ENCODE assay signal across 20 cellular contexts in genomic region chr21:46442938-46443337, GRCh38. TPM values are rescaled to one million over a fixed set of nuclear protein-coding genes. Genes with fewer than 3 reads are reported as not detected.
DNase-seq lines count a peak whose midpoint lies in the region; ATAC-seq and TF ChIP-seq lines count a peak whose summit lies in the region.
"Had no signal": no experiment of that assay in that cellular context is flagged by ENCODE, and none has a peak within 500 bp of the region (broad histone marks: within the 10 kb centered on the region; RNA-seq: fewer than 3 reads in every experiment).

No MANE protein-coding gene starts in this region.

- H3K4me1 Mint-ChIP-seq in activated T-cell treated with anti-CD3 and anti-CD28 coated beads, Interleukin-2, amount 50 U/mL, for 24 hours (ENCODE audit: low read depth) = peaks cover 7% of the 10 kb centered on the region
- no peaks in the 10 kb centered on the region for H3K4me1 Mint-ChIP-seq in activated T-cell treated with anti-CD3 and anti-CD28 coated beads, Interleukin-2, amount 50 U/mL, for 4 hours (ENCODE audit: low read depth)
- no peaks in the 10 kb centered on the region for H3K4me1 Mint-ChIP-seq in endodermal cell
- H3K4me1 Mint-ChIP-seq in activated T-helper 2 cell treated with anti-CD3 and anti-CD28 coated beads, Interferon-gamma antibody, Interleukin-2, Interleukin-4, amounts not matched to agents 10 μg/mL and 5 μg/mL and 100 μg/mL, durations not matched to agents 14 hours and 24 hours and 36 hours (ENCODE audit: low read depth) = peaks cover 6% of the 10 kb centered on the region
- H3K4me1 Mint-ChIP-seq: brain had no signal

- DNase-seq in activated T-cell treated with anti-CD3 and anti-CD28 coated beads, Interleukin-2, amount 50 U/mL, for 24 hours = no peak
- no peak for DNase-seq in activated T-cell treated with anti-CD3 and anti-CD28 coated beads, Interleukin-2, amount 50 U/mL, for 4 hours
- DNase-seq in OCI-M1 (lab: John Stamatoyannopoulos, UW) (peak; percentile 18), endodermal cell (no peak), nucleus accumbens (lab: John Stamatoyannopoulos, UW) (peak in 32 of 56 donors; percentile 6 to 87 (median 32)), ACHN (no peak), NCI-H2227 (lab: John Stamatoyannopoulos, UW; ENCODE audit: unreplicated experiment) (no peak)
- no peak for DNase-seq in activated T-helper 2 cell treated with anti-CD3 and anti-CD28 coated beads, Interferon-gamma antibody, Interleukin-2, Interleukin-4, amounts not matched to agents 10 μg/mL and 5 μg/mL and 100 μg/mL, durations not matched to agents 14 hours and 24 hours and 36 hours (ENCODE audit: low spot score)
- DNase-seq: activated CD4-positive, alpha-beta T cell treated with anti-CD3 and anti-CD28 coated beads for 1 hour; activated CD8-positive, alpha-beta memory T cell treated with anti-CD3 and anti-CD28 coated beads, Interleukin-2, amount 50 U/mL, for 4 hours; activated naive CD4-positive, alpha-beta T cell treated with anti-CD3 and anti-CD28 coated beads for 36 hours; CD4-positive, CD25-positive, alpha-beta regulatory T cell; DMS79; mesendoderm; NCI-H2029; NCI-H510A treated with DMSO at 0.1 percent for 48 hours; right cardiac atrium had no signal

- intact Hi-C loops in activated T-helper 2 cell treated with anti-CD3 and anti-CD28 coated beads, Interferon-gamma antibody, Interleukin-2, Interleukin-4, amounts not matched to agents 10 μg/mL and 5 μg/mL and 100 μg/mL, durations not matched to agents 14 hours and 24 hours and 36 hours (cut with micrococcal nuclease) = no loop called here

- ATAC-seq in activated T-cell treated with anti-CD3 and anti-CD28 coated beads, Interleukin-2, amount 50 U/mL, for 4 hours = no peak
- ATAC-seq: HCT116 had no signal

- TF ChIP-seq CTCF in endodermal cell (conservative IDR thresholded peaks at IDR 0.05) = no peak

- H3K4me1 ChIP-seq in endodermal cell (ENCODE audit: control insufficient read depth, insufficient read depth, low read length) = no peaks in the 10 kb centered on the region

- no peaks in the 10 kb centered on the region for H3K27me3 ChIP-seq in endodermal cell (ENCODE audit: control insufficient read depth, insufficient read depth, low read length, poor library complexity, severe bottlenecking)
- H3K27me3 ChIP-seq: esophagus muscularis mucosa had no signal

- no peak overlapping the region for H3K4me3 ChIP-seq in endodermal cell (ENCODE audit: low read length)
- H3K4me3 ChIP-seq: esophagus muscularis mucosa had no signal

- 93 to 95% methylated on average over 12 to 15 of the region's 15 CpGs for WGBS in endodermal cell (ENCODE audit: insufficient coverage in 1 of 2, insufficient read length in 1 of 2), 2 experiments

- H3K27me3 Mint-ChIP-seq in activated T-cell treated with anti-CD3 and anti-CD28 coated beads, Interleukin-2, amount 50 U/mL, for 24 hours = no peaks in the 10 kb centered on the region
- no peaks in the 10 kb centered on the region for H3K27me3 Mint-ChIP-seq in activated T-cell treated with anti-CD3 and anti-CD28 coated beads, Interleukin-2, amount 50 U/mL, for 4 hours (ENCODE audit: low read depth)
- no peaks in the 10 kb centered on the region for H3K27me3 Mint-ChIP-seq in endodermal cell (ENCODE audit: insufficient read depth)
- no peaks in the 10 kb centered on the region for H3K27me3 Mint-ChIP-seq in activated T-helper 2 cell treated with anti-CD3 and anti-CD28 coated beads, Interferon-gamma antibody, Interleukin-2, Interleukin-4, amounts not matched to agents 10 μg/mL and 5 μg/mL and 100 μg/mL, durations not matched to agents 14 hours and 24 hours and 36 hours (ENCODE audit: low read depth)
- H3K27me3 Mint-ChIP-seq: brain; CD4-positive, CD25-positive, alpha-beta regulatory T cell had no signal

- H3K27ac ChIP-seq in endodermal cell (ENCODE audit: low read depth, low read length) = peak overlapping the region; percentile 12
- H3K27ac ChIP-seq: esophagus muscularis mucosa had no signal

- H3K9me3 Mint-ChIP-seq in activated T-cell treated with anti-CD3 and anti-CD28 coated beads, Interleukin-2, amount 50 U/mL, for 24 hours = no peaks in the 10 kb centered on the region
- no peaks in the 10 kb centered on the region for H3K9me3 Mint-ChIP-seq in activated T-cell treated with anti-CD3 and anti-CD28 coated beads, Interleukin-2, amount 50 U/mL, for 4 hours
- peaks cover 16% of the 10 kb centered on the region for H3K9me3 Mint-ChIP-seq in endodermal cell
- peaks cover 5% of the 10 kb centered on the region for H3K9me3 Mint-ChIP-seq in activated T-helper 2 cell treated with anti-CD3 and anti-CD28 coated beads, Interferon-gamma antibody, Interleukin-2, Interleukin-4, amounts not matched to agents 10 μg/mL and 5 μg/mL and 100 μg/mL, durations not matched to agents 14 hours and 24 hours and 36 hours
- H3K9me3 Mint-ChIP-seq: activated naive CD4-positive, alpha-beta T cell treated with anti-CD3 and anti-CD28 coated beads for 36 hours had no signal

- H3K9ac ChIP-seq in endodermal cell (ENCODE audit: extremely low read depth, low read length, poor library complexity, severe bottlenecking) = no peak overlapping the region

- peak overlapping the region; percentile 50 for H3K27ac Mint-ChIP-seq in activated T-cell treated with anti-CD3 and anti-CD28 coated beads, Interleukin-2, amount 50 U/mL, for 24 hours
- peak overlapping the region; percentile 26 for H3K27ac Mint-ChIP-seq in endodermal cell
- no peak overlapping the region for H3K27ac Mint-ChIP-seq in activated T-helper 2 cell treated with anti-CD3 and anti-CD28 coated beads, Interferon-gamma antibody, Interleukin-2, Interleukin-4, amounts not matched to agents 10 μg/mL and 5 μg/mL and 100 μg/mL, durations not matched to agents 14 hours and 24 hours and 36 hours
- H3K27ac Mint-ChIP-seq: activated naive CD4-positive, alpha-beta T cell treated with anti-CD3 and anti-CD28 coated beads for 36 hours had no signal

- H3K4me3 Mint-ChIP-seq in activated T-cell treated with anti-CD3 and anti-CD28 coated beads, Interleukin-2, amount 50 U/mL, for 24 hours = no peak overlapping the region
- no peak overlapping the region for H3K4me3 Mint-ChIP-seq in activated T-cell treated with anti-CD3 and anti-CD28 coated beads, Interleukin-2, amount 50 U/mL, for 4 hours
- no peak overlapping the region for H3K4me3 Mint-ChIP-seq in endodermal cell
- no peak overlapping the region for H3K4me3 Mint-ChIP-seq in activated T-helper 2 cell treated with anti-CD3 and anti-CD28 coated beads, Interferon-gamma antibody, Interleukin-2, Interleukin-4, amounts not matched to agents 10 μg/mL and 5 μg/mL and 100 μg/mL, durations not matched to agents 14 hours and 24 hours and 36 hours (ENCODE audit: low read depth)
- H3K4me3 Mint-ChIP-seq: activated naive CD4-positive, alpha-beta T cell treated with anti-CD3 and anti-CD28 coated beads for 36 hours; brain; CD4-positive, CD25-positive, alpha-beta regulatory T cell had no signal

- in situ Hi-C loops in ACHN (cut with HindIII; ENCODE audit: low pct_ligation_motif_present, low pct_unique_long_range_greater_than_20kb, low sequenced_read_pairs) = no loop called here

- H3K36me3 Mint-ChIP-seq in activated T-cell treated with anti-CD3 and anti-CD28 coated beads, Interleukin-2, amount 50 U/mL, for 24 hours (ENCODE audit: low read depth) = peaks cover 90% of the 10 kb centered on the region
- peaks cover 33% of the 10 kb centered on the region for H3K36me3 Mint-ChIP-seq in activated T-cell treated with anti-CD3 and anti-CD28 coated beads, Interleukin-2, amount 50 U/mL, for 4 hours (ENCODE audit: insufficient read depth)
- H3K36me3 Mint-ChIP-seq in endodermal cell (ENCODE audit: low read depth) = peaks cover 78% of the 10 kb centered on the region
- H3K36me3 Mint-ChIP-seq in activated T-helper 2 cell treated with anti-CD3 and anti-CD28 coated beads, Interferon-gamma antibody, Interleukin-2, Interleukin-4, amounts not matched to agents 10 μg/mL and 5 μg/mL and 100 μg/mL, durations not matched to agents 14 hours and 24 hours and 36 hours (ENCODE audit: low read depth) = peaks cover 73% of the 10 kb centered on the region

- H3K9me3 ChIP-seq in endodermal cell (ENCODE audit: control insufficient read depth, low read length) = peaks cover 6% of the 10 kb centered on the region
- H3K9me3 ChIP-seq: esophagus muscularis mucosa had no signal

- peaks cover 89% of the 10 kb centered on the region for H3K36me3 ChIP-seq in endodermal cell (ENCODE audit: control insufficient read depth, insufficient read depth, low read length)

RNA-seq across cellular contexts. Expression of gene DIP2A, which starts 15.8 kb away (rescaled TPM):
- total RNA-seq in activated T-cell treated with anti-CD3 and anti-CD28 coated beads, Interleukin-2, amount 50 U/mL, for 4 hours = 10 to 100 TPM; 17.8 to 19.5 (median 18.9) TPM
- 10 to 100 TPM; 51.0 to 52.2 TPM for total RNA-seq in endodermal cell
- polyA plus RNA-seq in endodermal cell (2013, experiment 1 of 2) = 41.5 TPM
- polyA plus RNA-seq in endodermal cell (2013, experiment 2 of 2) = 38.8 TPM
- total RNA-seq in activated T-helper 2 cell treated with anti-CD3 and anti-CD28 coated beads, Interferon-gamma antibody, Interleukin-2, Interleukin-4, amounts not matched to agents 10 μg/mL and 5 μg/mL and 100 μg/mL, durations not matched to agents 14 hours and 24 hours and 36 hours = 36.1 and 37.5 TPM in 2 replicates

Comparison
In these comparisons a context has a peak if more than half of its experiments do, and no peak if none do; other contexts are left out.
1. DNase-seq: peak in OCI-M1 (single experiment) and nucleus accumbens (32 of 56); none in activated T-cell treated with anti-CD3 and anti-CD28 coated beads, Interleukin-2, amount 50 U/mL, for 24 hours (single experiment), activated T-cell treated with anti-CD3 and anti-CD28 coated beads, Interleukin-2, amount 50 U/mL, for 4 hours (single experiment), endodermal cell (single experiment), ACHN (single experiment), activated T-helper 2 cell treated with anti-CD3 and anti-CD28 coated beads, Interferon-gamma antibody, Interleukin-2, Interleukin-4, amounts not matched to agents 10 μg/mL and 5 μg/mL and 100 μg/mL, durations not matched to agents 14 hours and 24 hours and 36 hours (single experiment) and NCI-H2227 (single experiment).